ENCODE assay signal across 8 cellular contexts in the genomic region with DNA sequence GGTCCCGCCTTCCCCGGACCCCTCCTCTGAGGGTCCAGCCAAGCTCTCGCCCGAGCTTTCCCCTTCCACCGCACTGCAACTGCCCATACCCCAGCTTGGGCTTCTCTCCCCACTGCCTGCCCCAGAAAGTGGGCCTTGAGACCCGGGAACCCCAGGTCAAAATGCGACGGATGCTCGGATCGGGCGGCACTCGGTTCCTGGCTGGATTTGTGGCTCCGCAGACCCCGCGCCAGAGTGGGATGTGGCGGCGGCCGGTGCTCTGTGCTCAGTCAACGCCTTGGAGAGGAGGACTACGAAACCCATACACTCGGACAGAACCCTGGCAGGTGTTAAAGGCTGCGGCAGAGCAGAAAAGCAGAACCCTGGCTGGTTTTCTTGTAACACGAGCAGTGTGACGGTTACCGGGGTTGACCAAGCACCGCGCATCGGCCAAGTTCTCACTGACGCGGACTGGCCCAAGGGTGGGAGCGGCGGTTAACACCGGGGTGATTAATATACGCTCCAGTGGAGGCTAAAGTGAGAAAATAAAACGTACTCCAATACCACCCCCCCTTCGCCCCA. TPM values are rescaled to one million over a fixed set of nuclear protein-coding genes. Genes with fewer than 3 reads are reported as not detected.
A peak's percentile ranks its signal among the peaks of the same experiment; 100 is the strongest.
DNase-seq lines count a peak whose midpoint lies in the region; ATAC-seq lines count a peak whose summit lies in the region.

No MANE protein-coding gene starts in this region.

- WGBS in thymus = 11% methylated on average over 36 of the region's 36 CpGs

- H3K4me3 Mint-ChIP-seq in T-helper 1 cell treated with Interleukin-12 subunit alpha and Interleukin-12 subunit beta and Interleukin-4 antibody, amounts not matched to agents 30 μg/mL and 1 μg/mL, for 36 hours = peak overlapping the region; percentile 36
- H3K4me3 Mint-ChIP-seq in activated naive CD8-positive, alpha-beta T cell treated with anti-CD3 and anti-CD28 coated beads for 36 hours = peak overlapping the region; percentile 59
- peak overlapping the region; percentile 96 to 98 (median 96) for H3K4me3 Mint-ChIP-seq in immature natural killer cell

- DNase-seq in T-helper 1 cell = no peak
- no peak for DNase-seq in activated naive CD8-positive, alpha-beta T cell treated with anti-CD3 and anti-CD28 coated beads for 36 hours
- DNase-seq in immature natural killer cell = peak; percentile 82 to 85 (median 84)
- DNase-seq in DMS114 treated with DMSO at 0.1 percent for 48 hours (lab: John Stamatoyannopoulos, UW; ENCODE audit: unreplicated experiment) = no peak
- no peak for DNase-seq in NCI-H1105 (lab: John Stamatoyannopoulos, UW)

- H3K9me3 Mint-ChIP-seq in T-helper 1 cell treated with Interleukin-12 subunit alpha and Interleukin-12 subunit beta and Interleukin-4 antibody, amounts not matched to agents 30 μg/mL and 1 μg/mL, for 36 hours = no peaks in the 10 kb centered on the region
- no peaks in the 10 kb centered on the region for H3K9me3 Mint-ChIP-seq in activated naive CD8-positive, alpha-beta T cell treated with anti-CD3 and anti-CD28 coated beads for 36 hours
- H3K9me3 Mint-ChIP-seq in immature natural killer cell = no peaks in the 10 kb centered on the region

- H3K4me3 ChIP-seq in thymus (ENCODE audit: low read length) = peak overlapping the region; percentile 73

- no peak overlapping the region for H3K27ac ChIP-seq in thymus (ENCODE audit: low read depth)

- peaks cover 21% of the 10 kb centered on the region for H3K4me1 Mint-ChIP-seq in T-helper 1 cell treated with Interleukin-12 subunit alpha and Interleukin-12 subunit beta and Interleukin-4 antibody, amounts not matched to agents 30 μg/mL and 1 μg/mL, for 36 hours (ENCODE audit: low read depth)
- H3K4me1 Mint-ChIP-seq in activated naive CD8-positive, alpha-beta T cell treated with anti-CD3 and anti-CD28 coated beads for 36 hours = peaks cover 11% of the 10 kb centered on the region
- H3K4me1 Mint-ChIP-seq in immature natural killer cell = peaks cover 27 to 45% of the 10 kb centered on the region in 2 donors

- no peaks in the 10 kb centered on the region for H3K36me3 ChIP-seq in thymus (ENCODE audit: control insufficient read depth, insufficient read depth)

- H3K36me3 Mint-ChIP-seq in T-helper 1 cell treated with Interleukin-12 subunit alpha and Interleukin-12 subunit beta and Interleukin-4 antibody, amounts not matched to agents 30 μg/mL and 1 μg/mL, for 36 hours (ENCODE audit: low read depth) = peaks cover 29% of the 10 kb centered on the region
- peaks cover 14% of the 10 kb centered on the region for H3K36me3 Mint-ChIP-seq in activated naive CD8-positive, alpha-beta T cell treated with anti-CD3 and anti-CD28 coated beads for 36 hours
- H3K36me3 Mint-ChIP-seq in immature natural killer cell = peaks cover 7 to 9% (median 8%) of the 10 kb centered on the region in 3 donors

- peak overlapping the region; percentile 53 for H3K27ac Mint-ChIP-seq in T-helper 1 cell treated with Interleukin-12 subunit alpha and Interleukin-12 subunit beta and Interleukin-4 antibody, amounts not matched to agents 30 μg/mL and 1 μg/mL, for 36 hours
- no peak overlapping the region for H3K27ac Mint-ChIP-seq in activated naive CD8-positive, alpha-beta T cell treated with anti-CD3 and anti-CD28 coated beads for 36 hours
- H3K27ac Mint-ChIP-seq in immature natural killer cell = peak overlapping the region; percentile 96 to 100 (median 99)

- H3K27me3 ChIP-seq in thymus (ENCODE audit: control insufficient read depth, insufficient read depth) = peaks cover 4% of the 10 kb centered on the region

- H3K4me1 ChIP-seq in thymus (ENCODE audit: control insufficient read depth, insufficient read depth, low read length) = peaks cover 6% of the 10 kb centered on the region

- no peak for ATAC-seq in HG03159 (IDR thresholded peaks at IDR 0.05; ENCODE audit: unreplicated experiment)

- H3K27me3 Mint-ChIP-seq in T-helper 1 cell treated with Interleukin-12 subunit alpha and Interleukin-12 subunit beta and Interleukin-4 antibody, amounts not matched to agents 30 μg/mL and 1 μg/mL, for 36 hours (ENCODE audit: low read depth) = no peaks in the 10 kb centered on the region
- no peaks in the 10 kb centered on the region for H3K27me3 Mint-ChIP-seq in activated naive CD8-positive, alpha-beta T cell treated with anti-CD3 and anti-CD28 coated beads for 36 hours
- H3K27me3 Mint-ChIP-seq in immature natural killer cell (ENCODE audit: low read depth in 3 of 3) = peaks cover 11 to 22% (median 22%) of the 10 kb centered on the region in 3 donors

- no peaks in the 10 kb centered on the region for H3K9me3 ChIP-seq in thymus (ENCODE audit: control insufficient read depth)

RNA-seq across cellular contexts. Expression of gene SLFN13, which starts 0.9 kb away (rescaled TPM):
- total RNA-seq in activated naive CD8-positive, alpha-beta T cell treated with anti-CD3 and anti-CD28 coated beads for 36 hours = 10 to 100 TPM; 22.0 to 22.1 TPM
- polyA plus RNA-seq in immature natural killer cell (10 to 100 TPM; 11.8 to 41.8 (median 39.2) TPM), thymus (4.2 TPM)

RNA-seq across cellular contexts. Expression of gene SLFN12, which starts 17.2 kb away (rescaled TPM):
- 1 to 10 TPM; 6.0 to 8.6 TPM for total RNA-seq in activated naive CD8-positive, alpha-beta T cell treated with anti-CD3 and anti-CD28 coated beads for 36 hours
- polyA plus RNA-seq in immature natural killer cell (10 to 100 TPM in 1 of 3 donors, 1 to 10 TPM in 1, under 1 TPM in 1; 0.44 to 10.5 (median 6.3) TPM), thymus (3.4 TPM)

Comparison
In these comparisons a context has a peak if more than half of its experiments do, and no peak if none do; other contexts are left out.
1. H3K4me3 Mint-ChIP-seq: peak in every context shown above with its lines; median percentile 96 in immature natural killer cell; 59 in activated naive CD8-positive, alpha-beta T cell treated with anti-CD3 and anti-CD28 coated beads for 36 hours; 36 in T-helper 1 cell treated with Interleukin-12 subunit alpha and Interleukin-12 subunit beta and Interleukin-4 antibody, amounts not matched to agents 30 μg/mL and 1 μg/mL, for 36 hours.
2. DNase-seq: peak in immature natural killer cell (3 of 3); none in T-helper 1 cell (0 of 5), activated naive CD8-positive, alpha-beta T cell treated with anti-CD3 and anti-CD28 coated beads for 36 hours (single experiment), DMS114 treated with DMSO at 0.1 percent for 48 hours (single experiment) and NCI-H1105 (single experiment).